In genomic region chr9:122418016-122418415, GRCh38 we compare ENCODE assay signal across 41 cellular contexts. TPM values are rescaled to one million over a fixed set of nuclear protein-coding genes. Genes with fewer than 3 reads are reported as not detected.
"Had no signal": no experiment of that assay in that cellular context is flagged by ENCODE, and none has a peak within 500 bp of the region (broad histone marks: within the 10 kb centered on the region; RNA-seq: fewer than 3 reads in every experiment).

No MANE protein-coding gene starts in this region.

- ATAC-seq: activated CD8-positive, alpha-beta memory T cell treated with anti-CD3 and anti-CD28 coated beads, Interleukin-2, amount 10 ng/mL, durations not matched to agents 7 days and 5 days; activated T-cell treated with anti-CD3 and anti-CD28 coated beads, Interleukin-2, amount 50 U/mL, for 72 hours; activated T-helper 17 cell treated with anti-CD3 and anti-CD28 coated beads, Interleukin-2, amount 50 U/mL, for 72 hours; Right ventricle myocardium inferior; SK-N-SH treated with all-trans-retinoic acid at 6 μM for 48 hours had no signal

- H3K27me3 ChIP-seq: ascending aorta, breast epithelium, MG63 had no signal

- H3K36me3 ChIP-seq: ascending aorta, breast epithelium, MG63, WERI-Rb-1 had no signal

- H3K4me1 ChIP-seq: ascending aorta, breast epithelium had no signal

- H2AFZ ChIP-seq: PC-9 had no signal

- H3K27ac ChIP-seq: ascending aorta, breast epithelium, PC-9, RWPE1, WERI-Rb-1 had no signal

- H3K4me3 ChIP-seq: ascending aorta, breast epithelium, MG63, PC-9 had no signal

- DNase-seq: activated CD4-positive, alpha-beta memory T cell treated with anti-CD3 and anti-CD28 coated beads, Interleukin-2, amount 10 ng/mL, durations not matched to agents 7 days and 5 days; activated CD4-positive, alpha-beta T cell treated with anti-CD3 and anti-CD28 coated beads for 1 hour; activated CD4-positive, alpha-beta T cell treated with anti-CD3 and anti-CD28 coated beads for 48 hours; activated CD4-positive, CD25-positive, alpha-beta regulatory T cell; activated CD8-positive, alpha-beta memory T cell treated with anti-CD3 and anti-CD28 coated beads for 24 hours; activated CD8-positive, alpha-beta memory T cell treated with anti-CD3 and anti-CD28 coated beads, Interleukin-2, amount 10 ng/mL, durations not matched to agents 7 days and 5 days; activated CD8-positive, alpha-beta memory T cell treated with anti-CD3 and anti-CD28 coated beads, Interleukin-2, amount 50 U/mL, for 48 hours; activated effector memory CD4-positive, alpha-beta T cell treated with anti-CD3 and anti-CD28 coated beads, Interleukin-2, amount 50 U/mL, for 16 hours; activated naive CD4-positive, alpha-beta T cell; activated naive CD4-positive, alpha-beta T cell treated with anti-CD3 and anti-CD28 coated beads, Interleukin-2, amount 50 U/mL, for 16 hours; activated naive CD8-positive, alpha-beta T cell treated with anti-CD3 and anti-CD28 coated beads for 36 hours; activated T-cell treated with anti-CD3 and anti-CD28 coated beads, Interleukin-2, amount 50 U/mL, for 1 hour; activated T-cell treated with anti-CD3 and anti-CD28 coated beads, Interleukin-2, amount 50 U/mL, for 72 hours; amygdala; central memory CD4-positive, alpha-beta T cell; Kasumi-1; KG1; MG63; MV-4-11; NCI-H1092; NCI-H1436 treated with DMSO at 0.1 percent for 48 hours; NCI-H1694 treated with DMSO at 0.1 percent for 48 hours; NCI-H2029; NCI-H345; NCI-H524 treated with DMSO at 0.1 percent for 48 hours; PC-9; SIG-M5; SW 1271; T-helper 1 cell; T-helper 2 cell; T1000; WERI-Rb-1 had no signal

- H3K4me2 ChIP-seq: PC-9 had no signal

RNA-seq across cellular contexts. Expression of gene OR1J1, which starts 59.7 kb away (rescaled TPM):
- total RNA-seq: activated CD4-positive, alpha-beta memory T cell treated with anti-CD3 and anti-CD28 coated beads, Interleukin-2, amount 10 ng/mL, durations not matched to agents 7 days and 5 days; activated CD8-positive, alpha-beta memory T cell treated with anti-CD3 and anti-CD28 coated beads, Interleukin-2, amount 10 ng/mL, durations not matched to agents 7 days and 5 days; activated naive CD8-positive, alpha-beta T cell treated with anti-CD3 and anti-CD28 coated beads for 36 hours; activated T-cell treated with anti-CD3 and anti-CD28 coated beads, Interleukin-2, amount 50 U/mL, for 72 hours; activated T-helper 17 cell treated with anti-CD3 and anti-CD28 coated beads, Interleukin-2, amount 50 U/mL, for 72 hours; ascending aorta; breast epithelium; NCI-H460; OCI-LY7; PC-9; Right ventricle myocardium inferior; SK-MEL-5 had no signal
